ENCODE assay signal across 1 cellular context in genomic region chr9:97038909-97039781, GRCh38.
A peak's percentile ranks its signal among the peaks of the same experiment; 100 is the strongest.
TF ChIP-seq lines count a peak whose summit lies in the region.

Gene CTSV, minus strand, starts transcription at chr9:97039142. Its CDS starts 1,099 bp downstream, at chr9:97038043.

TF ChIP-seq in K562, 482 proteins besides CTCF, POLR2A, EP300 and RAD21 (continued from another document and continues in another):
- TF ChIP-seq EZH2 (IDR thresholded peaks at IDR 0.05; ENCODE audit: borderline replicate concordance, low read depth, low read length) (no peak), GMEB1 (CRISPR knock-in tag; IDR thresholded peaks at IDR 0.05) (no peak), ETV5 (CRISPR knock-in tag; IDR thresholded peaks at IDR 0.05; ENCODE audit: low read depth) (0 out of 2 replicates have a peak, but pooled peaks have one; percentile 3), RBFOX2 (IDR thresholded peaks at IDR 0.05; ENCODE audit: low read depth, low read length) (peak; percentile 51), TGIF2 (CRISPR knock-in tag; IDR thresholded peaks at IDR 0.05) (no peak), ZC3H8 (IDR thresholded peaks at IDR 0.05) (no peak), HBP1 (CRISPR knock-in tag; IDR thresholded peaks at IDR 0.05) (no peak), ELF1 (tag; IDR thresholded peaks at IDR 0.05) (no peak), DPF2 (IDR thresholded peaks at IDR 0.05) (no peak), ZNF175 (CRISPR knock-in tag; IDR thresholded peaks at IDR 0.05; ENCODE audit: low read depth) (no peak), SMARCE1 (IDR thresholded peaks at IDR 0.05) (no peak), SP1 (CRISPR knock-in tag; IDR thresholded peaks at IDR 0.05) (peak; percentile 83), SMAD3 (CRISPR knock-in tag; conservative IDR thresholded peaks at IDR 0.05) (no peak), MCM3 (IDR thresholded peaks at IDR 0.05) (no peak), ZKSCAN3 (CRISPR knock-in tag; IDR thresholded peaks at IDR 0.05) (no peak), SMAD2 (IDR thresholded peaks at IDR 0.05; ENCODE audit: low read depth, low read length) (no peak), ZNF224 (CRISPR knock-in tag; IDR thresholded peaks at IDR 0.05) (no peak), CREBBP (IDR thresholded peaks at IDR 0.05; ENCODE audit: low read depth, low read length) (no peak), KDM1A (IDR thresholded peaks at IDR 0.05) (peak in 1 of 2 experiments; percentile 7; a peak in 1 of 4 replicates), ILF3 (IDR thresholded peaks at IDR 0.05; ENCODE audit: borderline replicate concordance) (no peak), SIX5 (IDR thresholded peaks at IDR 0.05; ENCODE audit: borderline replicate concordance in 1 of 2, insufficient read depth in 1 of 2, low read depth in 1 of 2, low read length in 2 of 2) (no peak), PCBP1 (IDR thresholded peaks at IDR 0.05; ENCODE audit: low read depth, low read length, poor library complexity, severe bottlenecking) (no peak), STAT6 (CRISPR knock-in tag; IDR thresholded peaks at IDR 0.05) (no peak), STAT5A (IDR thresholded peaks at IDR 0.05; ENCODE audit: borderline replicate concordance, low read length) (no peak), NONO (IDR thresholded peaks at IDR 0.05; ENCODE audit: low read depth in 2 of 2, low read length in 1 of 2) (no peak)
- TF ChIP-seq, protein P1, sequence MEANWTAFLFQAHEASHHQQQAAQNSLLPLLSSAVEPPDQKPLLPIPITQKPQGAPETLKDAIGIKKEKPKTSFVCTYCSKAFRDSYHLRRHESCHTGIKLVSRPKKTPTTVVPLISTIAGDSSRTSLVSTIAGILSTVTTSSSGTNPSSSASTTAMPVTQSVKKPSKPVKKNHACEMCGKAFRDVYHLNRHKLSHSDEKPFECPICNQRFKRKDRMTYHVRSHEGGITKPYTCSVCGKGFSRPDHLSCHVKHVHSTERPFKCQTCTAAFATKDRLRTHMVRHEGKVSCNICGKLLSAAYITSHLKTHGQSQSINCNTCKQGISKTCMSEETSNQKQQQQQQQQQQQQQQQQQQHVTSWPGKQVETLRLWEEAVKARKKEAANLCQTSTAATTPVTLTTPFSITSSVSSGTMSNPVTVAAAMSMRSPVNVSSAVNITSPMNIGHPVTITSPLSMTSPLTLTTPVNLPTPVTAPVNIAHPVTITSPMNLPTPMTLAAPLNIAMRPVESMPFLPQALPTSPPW (CRISPR knock-in tag; IDR thresholded peaks at IDR 0.05), result peak; percentile 74
- TF ChIP-seq, protein P2, sequence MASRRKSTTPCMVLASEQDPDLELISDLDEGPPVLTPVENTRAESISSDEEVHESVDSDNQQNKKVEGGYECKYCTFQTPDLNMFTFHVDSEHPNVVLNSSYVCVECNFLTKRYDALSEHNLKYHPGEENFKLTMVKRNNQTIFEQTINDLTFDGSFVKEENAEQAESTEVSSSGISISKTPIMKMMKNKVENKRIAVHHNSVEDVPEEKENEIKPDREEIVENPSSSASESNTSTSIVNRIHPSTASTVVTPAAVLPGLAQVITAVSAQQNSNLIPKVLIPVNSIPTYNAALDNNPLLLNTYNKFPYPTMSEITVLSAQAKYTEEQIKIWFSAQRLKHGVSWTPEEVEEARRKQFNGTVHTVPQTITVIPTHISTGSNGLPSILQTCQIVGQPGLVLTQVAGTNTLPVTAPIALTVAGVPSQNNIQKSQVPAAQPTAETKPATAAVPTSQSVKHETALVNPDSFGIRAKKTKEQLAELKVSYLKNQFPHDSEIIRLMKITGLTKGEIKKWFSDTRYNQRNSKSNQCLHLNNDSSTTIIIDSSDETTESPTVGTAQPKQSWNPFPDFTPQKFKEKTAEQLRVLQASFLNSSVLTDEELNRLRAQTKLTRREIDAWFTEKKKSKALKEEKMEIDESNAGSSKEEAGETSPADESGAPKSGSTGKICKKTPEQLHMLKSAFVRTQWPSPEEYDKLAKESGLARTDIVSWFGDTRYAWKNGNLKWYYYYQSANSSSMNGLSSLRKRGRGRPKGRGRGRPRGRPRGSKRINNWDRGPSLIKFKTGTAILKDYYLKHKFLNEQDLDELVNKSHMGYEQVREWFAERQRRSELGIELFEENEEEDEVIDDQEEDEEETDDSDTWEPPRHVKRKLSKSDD (conservative IDR thresholded peaks at IDR 0.05; ENCODE audit: low read length), result no peak
- TF ChIP-seq, protein P3, sequence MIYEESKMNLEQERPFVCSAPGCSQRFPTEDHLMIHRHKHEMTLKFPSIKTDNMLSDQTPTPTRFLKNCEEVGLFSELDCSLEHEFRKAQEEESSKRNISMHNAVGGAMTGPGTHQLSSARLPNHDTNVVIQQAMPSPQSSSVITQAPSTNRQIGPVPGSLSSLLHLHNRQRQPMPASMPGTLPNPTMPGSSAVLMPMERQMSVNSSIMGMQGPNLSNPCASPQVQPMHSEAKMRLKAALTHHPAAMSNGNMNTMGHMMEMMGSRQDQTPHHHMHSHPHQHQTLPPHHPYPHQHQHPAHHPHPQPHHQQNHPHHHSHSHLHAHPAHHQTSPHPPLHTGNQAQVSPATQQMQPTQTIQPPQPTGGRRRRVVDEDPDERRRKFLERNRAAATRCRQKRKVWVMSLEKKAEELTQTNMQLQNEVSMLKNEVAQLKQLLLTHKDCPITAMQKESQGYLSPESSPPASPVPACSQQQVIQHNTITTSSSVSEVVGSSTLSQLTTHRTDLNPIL (CRISPR knock-in tag; IDR thresholded peaks at IDR 0.05), result no peak
- TF ChIP-seq, protein P4, sequence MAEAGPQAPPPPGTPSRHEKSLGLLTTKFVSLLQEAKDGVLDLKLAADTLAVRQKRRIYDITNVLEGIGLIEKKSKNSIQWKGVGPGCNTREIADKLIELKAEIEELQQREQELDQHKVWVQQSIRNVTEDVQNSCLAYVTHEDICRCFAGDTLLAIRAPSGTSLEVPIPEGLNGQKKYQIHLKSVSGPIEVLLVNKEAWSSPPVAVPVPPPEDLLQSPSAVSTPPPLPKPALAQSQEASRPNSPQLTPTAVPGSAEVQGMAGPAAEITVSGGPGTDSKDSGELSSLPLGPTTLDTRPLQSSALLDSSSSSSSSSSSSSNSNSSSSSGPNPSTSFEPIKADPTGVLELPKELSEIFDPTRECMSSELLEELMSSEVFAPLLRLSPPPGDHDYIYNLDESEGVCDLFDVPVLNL (CRISPR knock-in tag; IDR thresholded peaks at IDR 0.05; ENCODE audit: low read depth), result peak; percentile 50; the same call in 1 of the 2 replicates
- TF ChIP-seq, protein P5, sequence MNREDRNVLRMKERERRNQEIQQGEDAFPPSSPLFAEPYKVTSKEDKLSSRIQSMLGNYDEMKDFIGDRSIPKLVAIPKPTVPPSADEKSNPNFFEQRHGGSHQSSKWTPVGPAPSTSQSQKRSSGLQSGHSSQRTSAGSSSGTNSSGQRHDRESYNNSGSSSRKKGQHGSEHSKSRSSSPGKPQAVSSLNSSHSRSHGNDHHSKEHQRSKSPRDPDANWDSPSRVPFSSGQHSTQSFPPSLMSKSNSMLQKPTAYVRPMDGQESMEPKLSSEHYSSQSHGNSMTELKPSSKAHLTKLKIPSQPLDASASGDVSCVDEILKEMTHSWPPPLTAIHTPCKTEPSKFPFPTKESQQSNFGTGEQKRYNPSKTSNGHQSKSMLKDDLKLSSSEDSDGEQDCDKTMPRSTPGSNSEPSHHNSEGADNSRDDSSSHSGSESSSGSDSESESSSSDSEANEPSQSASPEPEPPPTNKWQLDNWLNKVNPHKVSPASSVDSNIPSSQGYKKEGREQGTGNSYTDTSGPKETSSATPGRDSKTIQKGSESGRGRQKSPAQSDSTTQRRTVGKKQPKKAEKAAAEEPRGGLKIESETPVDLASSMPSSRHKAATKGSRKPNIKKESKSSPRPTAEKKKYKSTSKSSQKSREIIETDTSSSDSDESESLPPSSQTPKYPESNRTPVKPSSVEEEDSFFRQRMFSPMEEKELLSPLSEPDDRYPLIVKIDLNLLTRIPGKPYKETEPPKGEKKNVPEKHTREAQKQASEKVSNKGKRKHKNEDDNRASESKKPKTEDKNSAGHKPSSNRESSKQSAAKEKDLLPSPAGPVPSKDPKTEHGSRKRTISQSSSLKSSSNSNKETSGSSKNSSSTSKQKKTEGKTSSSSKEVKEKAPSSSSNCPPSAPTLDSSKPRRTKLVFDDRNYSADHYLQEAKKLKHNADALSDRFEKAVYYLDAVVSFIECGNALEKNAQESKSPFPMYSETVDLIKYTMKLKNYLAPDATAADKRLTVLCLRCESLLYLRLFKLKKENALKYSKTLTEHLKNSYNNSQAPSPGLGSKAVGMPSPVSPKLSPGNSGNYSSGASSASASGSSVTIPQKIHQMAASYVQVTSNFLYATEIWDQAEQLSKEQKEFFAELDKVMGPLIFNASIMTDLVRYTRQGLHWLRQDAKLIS (CRISPR knock-in tag; IDR thresholded peaks at IDR 0.05), result no peak
- TF ChIP-seq, protein P6, sequence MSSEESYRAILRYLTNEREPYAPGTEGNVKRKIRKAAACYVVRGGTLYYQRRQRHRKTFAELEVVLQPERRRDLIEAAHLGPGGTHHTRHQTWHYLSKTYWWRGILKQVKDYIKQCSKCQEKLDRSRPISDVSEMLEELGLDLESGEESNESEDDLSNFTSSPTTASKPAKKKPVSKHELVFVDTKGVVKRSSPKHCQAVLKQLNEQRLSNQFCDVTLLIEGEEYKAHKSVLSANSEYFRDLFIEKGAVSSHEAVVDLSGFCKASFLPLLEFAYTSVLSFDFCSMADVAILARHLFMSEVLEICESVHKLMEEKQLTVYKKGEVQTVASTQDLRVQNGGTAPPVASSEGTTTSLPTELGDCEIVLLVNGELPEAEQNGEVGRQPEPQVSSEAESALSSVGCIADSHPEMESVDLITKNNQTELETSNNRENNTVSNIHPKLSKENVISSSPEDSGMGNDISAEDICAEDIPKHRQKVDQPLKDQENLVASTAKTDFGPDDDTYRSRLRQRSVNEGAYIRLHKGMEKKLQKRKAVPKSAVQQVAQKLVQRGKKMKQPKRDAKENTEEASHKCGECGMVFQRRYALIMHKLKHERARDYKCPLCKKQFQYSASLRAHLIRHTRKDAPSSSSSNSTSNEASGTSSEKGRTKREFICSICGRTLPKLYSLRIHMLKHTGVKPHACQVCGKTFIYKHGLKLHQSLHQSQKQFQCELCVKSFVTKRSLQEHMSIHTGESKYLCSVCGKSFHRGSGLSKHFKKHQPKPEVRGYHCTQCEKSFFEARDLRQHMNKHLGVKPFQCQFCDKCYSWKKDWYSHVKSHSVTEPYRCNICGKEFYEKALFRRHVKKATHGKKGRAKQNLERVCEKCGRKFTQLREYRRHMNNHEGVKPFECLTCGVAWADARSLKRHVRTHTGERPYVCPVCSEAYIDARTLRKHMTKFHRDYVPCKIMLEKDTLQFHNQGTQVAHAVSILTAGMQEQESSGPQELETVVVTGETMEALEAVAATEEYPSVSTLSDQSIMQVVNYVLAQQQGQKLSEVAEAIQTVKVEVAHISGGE (CRISPR knock-in tag; IDR thresholded peaks at IDR 0.05), result no peak
- TF ChIP-seq, protein P7, sequence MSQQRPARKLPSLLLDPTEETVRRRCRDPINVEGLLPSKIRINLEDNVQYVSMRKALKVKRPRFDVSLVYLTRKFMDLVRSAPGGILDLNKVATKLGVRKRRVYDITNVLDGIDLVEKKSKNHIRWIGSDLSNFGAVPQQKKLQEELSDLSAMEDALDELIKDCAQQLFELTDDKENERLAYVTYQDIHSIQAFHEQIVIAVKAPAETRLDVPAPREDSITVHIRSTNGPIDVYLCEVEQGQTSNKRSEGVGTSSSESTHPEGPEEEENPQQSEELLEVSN (IDR thresholded peaks at IDR 0.05; ENCODE audit: borderline replicate concordance in 1 of 2, extremely low read depth in 1 of 2, insufficient read depth in 1 of 2, insufficient read length in 1 of 2, low read depth in 1 of 2, low read length in 1 of 2, poor library complexity in 1 of 2, severe bottlenecking in 1 of 2), result peak in 1 of 2 experiments; percentile 69
